In genomic region chr3:52122491-52122890, GRCh38 we compare ENCODE assay signal across 9 cellular contexts. TPM values are rescaled to one million over a fixed set of nuclear protein-coding genes. Genes with fewer than 3 reads are reported as not detected.
A peak's percentile ranks its signal among the peaks of the same experiment; 100 is the strongest.
DNase-seq lines count a peak whose midpoint lies in the region; ATAC-seq and TF ChIP-seq lines count a peak whose summit lies in the region.
"Had no signal": no experiment of that assay in that cellular context is flagged by ENCODE, and none has a peak within 500 bp of the region (broad histone marks: within the 10 kb centered on the region; RNA-seq: fewer than 3 reads in every experiment).

No MANE protein-coding gene starts in this region.

- peaks cover 21% of the 10 kb centered on the region for H3K36me3 Mint-ChIP-seq in stimulated activated naive CD8-positive, alpha-beta T cell treated with anti-CD3 and anti-CD28 coated beads, Interleukin-15, Interleukin-2, amounts not matched to agents 100 ng/mL and 50 ng/mL, for 24 hours (ENCODE audit: low read depth)
- peaks cover 19% of the 10 kb centered on the region; the same call in 1 of the 2 replicates for H3K36me3 Mint-ChIP-seq in HFFc6 (ENCODE audit: low read depth)

- WGBS in gastroesophageal sphincter (ENCODE audit: low coverage in 1 of 2), 2 donors: 93% methylated on average over 3 of the region's 7 CpGs; no CpG with 5 or more reads in 1 of the 2 donors
- WGBS in psoas muscle, 3 donors: 91 to 95% (median 95%) methylated on average over 7 of the region's 7 CpGs

- TF ChIP-seq CTCF in gastroesophageal sphincter (IDR thresholded peaks at IDR 0.05) (no peak), psoas muscle (IDR thresholded peaks at IDR 0.05) (no peak), HFFc6 (IDR thresholded peaks at IDR 0.05) (no peak)

- H3K4me1 Mint-ChIP-seq in stimulated activated naive CD8-positive, alpha-beta T cell treated with anti-CD3 and anti-CD28 coated beads, Interleukin-15, Interleukin-2, amounts not matched to agents 100 ng/mL and 50 ng/mL, for 24 hours (ENCODE audit: low read depth): peaks cover 13% of the 10 kb centered on the region
- H3K4me1 Mint-ChIP-seq in stimulated activated naive CD8-positive, alpha-beta T cell treated with anti-CD3 and anti-CD28 coated beads, Interleukin-15, amount 100 ng/mL, for 72 hours: peaks cover 14% of the 10 kb centered on the region
- peaks cover 28% of the 10 kb centered on the region for H3K4me1 Mint-ChIP-seq in HFFc6 (ENCODE audit: low read depth)

- TF ChIP-seq POLR2A in gastroesophageal sphincter (IDR thresholded peaks at IDR 0.05): no peak

- TF ChIP-seq EP300 in gastroesophageal sphincter (IDR thresholded peaks at IDR 0.05): no peak

- no peak for ATAC-seq in stimulated activated naive CD8-positive, alpha-beta T cell treated with anti-CD3 and anti-CD28 coated beads, Interleukin-15, amount 100 ng/mL, for 72 hours
- ATAC-seq in gastroesophageal sphincter (no peak), psoas muscle (no peak), GM21737 (IDR thresholded peaks at IDR 0.05; ENCODE audit: unreplicated experiment) (no peak), GM19324 (IDR thresholded peaks at IDR 0.05; ENCODE audit: low FRiP score, unreplicated experiment) (no peak)

- H3K27ac ChIP-seq in gastroesophageal sphincter (peak overlapping the region in 3 of 4 donors; percentile 24 to 74 (median 60)), psoas muscle (peak overlapping the region; percentile 46)

- no peak overlapping the region for H3K4me3 Mint-ChIP-seq in stimulated activated naive CD8-positive, alpha-beta T cell treated with anti-CD3 and anti-CD28 coated beads, Interleukin-15, Interleukin-2, amounts not matched to agents 100 ng/mL and 50 ng/mL, for 24 hours
- no peak overlapping the region for H3K4me3 Mint-ChIP-seq in stimulated activated naive CD8-positive, alpha-beta T cell treated with anti-CD3 and anti-CD28 coated beads, Interleukin-15, amount 100 ng/mL, for 72 hours
- H3K4me3 Mint-ChIP-seq in HFFc6: no peak overlapping the region

- no peaks in the 10 kb centered on the region for H3K9me3 ChIP-seq in gastroesophageal sphincter
- no peaks in the 10 kb centered on the region for H3K9me3 ChIP-seq in psoas muscle
- H3K9me3 ChIP-seq: breast epithelium had no signal

- no peaks in the 10 kb centered on the region for H3K9me3 Mint-ChIP-seq in stimulated activated naive CD8-positive, alpha-beta T cell treated with anti-CD3 and anti-CD28 coated beads, Interleukin-15, Interleukin-2, amounts not matched to agents 100 ng/mL and 50 ng/mL, for 24 hours
- no peaks in the 10 kb centered on the region for H3K9me3 Mint-ChIP-seq in stimulated activated naive CD8-positive, alpha-beta T cell treated with anti-CD3 and anti-CD28 coated beads, Interleukin-15, amount 100 ng/mL, for 72 hours
- no peaks in the 10 kb centered on the region for H3K9me3 Mint-ChIP-seq in HFFc6

- H3K36me3 ChIP-seq in gastroesophageal sphincter (no peaks in the 10 kb centered on the region), psoas muscle (ENCODE audit: insufficient read depth in 1 of 2, low read depth in 1 of 2) (no peaks in the 10 kb centered on the region)
- H3K36me3 ChIP-seq: breast epithelium had no signal

- H3K4me3 ChIP-seq in gastroesophageal sphincter: no peak overlapping the region
- no peak overlapping the region for H3K4me3 ChIP-seq in psoas muscle
- H3K4me3 ChIP-seq: breast epithelium had no signal

- peak overlapping the region; percentile 41 for H3K27ac Mint-ChIP-seq in stimulated activated naive CD8-positive, alpha-beta T cell treated with anti-CD3 and anti-CD28 coated beads, Interleukin-15, Interleukin-2, amounts not matched to agents 100 ng/mL and 50 ng/mL, for 24 hours
- H3K27ac Mint-ChIP-seq in stimulated activated naive CD8-positive, alpha-beta T cell treated with anti-CD3 and anti-CD28 coated beads, Interleukin-15, amount 100 ng/mL, for 72 hours: no peak overlapping the region
- H3K27ac Mint-ChIP-seq in HFFc6: no peak overlapping the region

- intact Hi-C loops in psoas muscle (cut with DNase I) (loop anchor here in 1 of 2 donors (5.0 kb wide), 2 partner anchors 50 to 120 kb away; no protein-coding TSS in a partner anchor), posterior vena cava (cut with DNase I) (loop anchor here (2.0 to 5.0 kb wide), 2 partner anchors 120 kb away; no protein-coding TSS in a partner anchor)

- H3K27me3 Mint-ChIP-seq in stimulated activated naive CD8-positive, alpha-beta T cell treated with anti-CD3 and anti-CD28 coated beads, Interleukin-15, Interleukin-2, amounts not matched to agents 100 ng/mL and 50 ng/mL, for 24 hours: no peaks in the 10 kb centered on the region
- no peaks in the 10 kb centered on the region for H3K27me3 Mint-ChIP-seq in stimulated activated naive CD8-positive, alpha-beta T cell treated with anti-CD3 and anti-CD28 coated beads, Interleukin-15, amount 100 ng/mL, for 72 hours
- no peaks in the 10 kb centered on the region; the same call in 1 of the 2 replicates for H3K27me3 Mint-ChIP-seq in HFFc6 (ENCODE audit: insufficient read depth)

- H3K27me3 ChIP-seq in gastroesophageal sphincter (no peaks in the 10 kb centered on the region), psoas muscle (ENCODE audit: insufficient read depth in 3 of 3, low read length in 2 of 3) (no peaks in the 10 kb centered on the region)
- H3K27me3 ChIP-seq: breast epithelium had no signal

- H3K4me1 ChIP-seq in gastroesophageal sphincter (peaks cover 0 to 48% (median 6%) of the 10 kb centered on the region in 3 donors), psoas muscle (no peaks in the 10 kb centered on the region)
- H3K4me1 ChIP-seq: breast epithelium had no signal

- no peak for DNase-seq in stimulated activated naive CD8-positive, alpha-beta T cell treated with anti-CD3 and anti-CD28 coated beads, Interleukin-15, amount 100 ng/mL, for 72 hours
- DNase-seq in psoas muscle (peak in 1 of 2 donors; percentile 46), posterior vena cava (ENCODE audit: low spot score) (no peak), HFFc6 (no peak)

RNA-seq across cellular contexts. Expression of gene POC1A, which starts 31.7 kb away (rescaled TPM):
- 1 to 10 TPM in 2 of 4 donors, under 1 TPM in 2; 0.73 to 1.7 (median 0.93) TPM for total RNA-seq in gastroesophageal sphincter
- 1 to 10 TPM; 1.1 to 3.2 (median 1.6) TPM for total RNA-seq in psoas muscle
- polyA plus RNA-seq in psoas muscle: 1 to 10 TPM in 2 of 3 donors, under 1 TPM in 1; 0.87 to 2.9 (median 2.1) TPM
- 1 to 10 TPM; 1.7 to 1.9 TPM for total RNA-seq in posterior vena cava
- total RNA-seq in HFFc6 (2021; fragmentation: NEBNext Ultra II Directional; extraction: Animal tissue kit (Norgen Biotek cat#: 25700)): 10 to 100 TPM; 11.0 to 21.3 (median 20.5) TPM
